2 cellular contexts compared by ENCODE assay signal in genomic region chr2:165293439-165294420, GRCh38.
TF ChIP-seq lines count a peak whose summit lies in the region.

No MANE protein-coding gene starts in this region.

TF ChIP-seq in SK-N-SH, 30 proteins besides CTCF, POLR2A, EP300 and RAD21 (continued from another document and continues in another):
- TF ChIP-seq PBX3 (IDR thresholded peaks at IDR 0.05): no peak
- TF ChIP-seq REST (IDR thresholded peaks at IDR 0.05; ENCODE audit: low read depth, low read length): no peak
- TF ChIP-seq NRF1 (IDR thresholded peaks at IDR 0.05; ENCODE audit: low read depth, low read length): no peak
- no peak for TF ChIP-seq FOXJ3 (CRISPR knock-in tag; IDR thresholded peaks at IDR 0.05)
- TF ChIP-seq ELF1 (IDR thresholded peaks at IDR 0.05): no peak
- no peak for TF ChIP-seq FOXM1 (IDR thresholded peaks at IDR 0.05; ENCODE audit: low read depth)
- no peak; the same call in 1 of the 2 replicates for TF ChIP-seq TAF1 (IDR thresholded peaks at IDR 0.05; ENCODE audit: borderline replicate concordance, low read depth, low read length)
- TF ChIP-seq EZH2phosphoT487 (IDR thresholded peaks at IDR 0.05; ENCODE audit: borderline replicate concordance, low read depth): no peak
- no peak for TF ChIP-seq TEAD4 (IDR thresholded peaks at IDR 0.05; ENCODE audit: borderline replicate concordance, insufficient read depth)
- no peak for TF ChIP-seq ZBTB33 (IDR thresholded peaks at IDR 0.05; ENCODE audit: borderline replicate concordance, low read depth)
- no peak for TF ChIP-seq NFIC (IDR thresholded peaks at IDR 0.05; ENCODE audit: borderline replicate concordance)
- no peak for TF ChIP-seq MEF2A (IDR thresholded peaks at IDR 0.05; ENCODE audit: borderline replicate concordance, low read depth)
- peak; percentile 69 for TF ChIP-seq SMC3 (IDR thresholded peaks at IDR 0.05; ENCODE audit: low read depth, low read length)
- TF ChIP-seq FOSL2 (IDR thresholded peaks at IDR 0.05; ENCODE audit: borderline replicate concordance, low read depth): no peak
- TF ChIP-seq MAX (IDR thresholded peaks at IDR 0.05; ENCODE audit: low read depth): 0 out of 2 replicates have a peak, but pooled peaks have one; percentile 12
- peak; percentile 47; the same call in 1 of the 2 replicates for TF ChIP-seq RCOR1 (IDR thresholded peaks at IDR 0.05; ENCODE audit: low read length)
- TF ChIP-seq RXRA (IDR thresholded peaks at IDR 0.05; ENCODE audit: borderline replicate concordance, low read depth): no peak
- TF ChIP-seq RFX5 (IDR thresholded peaks at IDR 0.05; ENCODE audit: low read length): no peak
- no peak for TF ChIP-seq JUND (IDR thresholded peaks at IDR 0.05)
- TF ChIP-seq GATA2 (CRISPR knock-in tag; IDR thresholded peaks at IDR 0.05): no peak
- peak; percentile 45; the same call in 1 of the 2 replicates for TF ChIP-seq YY1 (IDR thresholded peaks at IDR 0.05; ENCODE audit: low read depth)
- TF ChIP-seq MXI1 (IDR thresholded peaks at IDR 0.05; ENCODE audit: low read depth, low read length): peak; percentile 48
- TF ChIP-seq CHD2 (IDR thresholded peaks at IDR 0.05; ENCODE audit: low read length, partially characterized antibody): peak; percentile 67
- peak; percentile 24; the same call in 1 of the 2 replicates for TF ChIP-seq TCF12 (IDR thresholded peaks at IDR 0.05)
- TF ChIP-seq USF1 (IDR thresholded peaks at IDR 0.05; ENCODE audit: borderline replicate concordance, low read depth): no peak

TF ChIP-seq in HepG2, 621 proteins besides CTCF, POLR2A, EP300 and RAD21 (continued from another document and continues in another):
- TF ChIP-seq ZNF580 (CRISPR knock-in tag; IDR thresholded peaks at IDR 0.05; ENCODE audit: borderline replicate concordance, low read depth) (no peak), TCF7L2 (IDR thresholded peaks at IDR 0.05; ENCODE audit: low read depth, low read length) (no peak), MIER2 (CRISPR knock-in tag; IDR thresholded peaks at IDR 0.05) (no peak), SMC3 (IDR thresholded peaks at IDR 0.05; ENCODE audit: low read length) (peak; percentile 85), ZBTB25 (CRISPR knock-in tag; IDR thresholded peaks at IDR 0.05) (0 out of 2 replicates have a peak, but pooled peaks have one; percentile 40), ZNF747 (CRISPR knock-in tag; IDR thresholded peaks at IDR 0.05; ENCODE audit: borderline replicate concordance) (no peak), ETV5 (CRISPR knock-in tag; IDR thresholded peaks at IDR 0.05; ENCODE audit: borderline replicate concordance) (no peak), MED1 (CRISPR knock-in tag; IDR thresholded peaks at IDR 0.05) (no peak), THAP11 (CRISPR knock-in tag; IDR thresholded peaks at IDR 0.05) (peak; percentile 87), HMGXB4 (CRISPR knock-in tag; IDR thresholded peaks at IDR 0.05; ENCODE audit: borderline replicate concordance in 1 of 2, low read depth in 1 of 2) (0 out of 4 replicates have a peak, but pooled peaks of 1 of the 2 experiments have one; percentile 32), ZHX2 (IDR thresholded peaks at IDR 0.05; ENCODE audit: low read depth) (no peak), ZHX2 (CRISPR knock-in tag; IDR thresholded peaks at IDR 0.05; ENCODE audit: borderline replicate concordance) (no peak), ZNF589 (CRISPR knock-in tag; conservative IDR thresholded peaks at IDR 0.05) (no peak), SSRP1 (CRISPR knock-in tag; IDR thresholded peaks at IDR 0.05) (no peak), ZNF143 (CRISPR knock-in tag; IDR thresholded peaks at IDR 0.05) (peak; percentile 61), FOXK1 (CRISPR knock-in tag; IDR thresholded peaks at IDR 0.05; ENCODE audit: borderline replicate concordance, low read depth) (0 out of 2 replicates have a peak, but pooled peaks have one; percentile 29), ZNF280D (CRISPR knock-in tag; IDR thresholded peaks at IDR 0.05) (no peak), ZNF7 (CRISPR knock-in tag; IDR thresholded peaks at IDR 0.05) (peak; percentile 58; the same call in 1 of the 2 replicates), HBP1 (CRISPR knock-in tag; IDR thresholded peaks at IDR 0.05; ENCODE audit: low read depth) (no peak), ZNF879 (CRISPR knock-in tag; IDR thresholded peaks at IDR 0.05) (no peak), FOXA3 (CRISPR knock-in tag; IDR thresholded peaks at IDR 0.05) (0 out of 2 replicates have a peak, but pooled peaks have one; percentile 23), ZBTB2 (CRISPR knock-in tag; IDR thresholded peaks at IDR 0.05; ENCODE audit: low read depth) (no peak), ATF7-NPFF (CRISPR knock-in tag; IDR thresholded peaks at IDR 0.05; ENCODE audit: low read depth) (no peak), NCOA2 (CRISPR knock-in tag; IDR thresholded peaks at IDR 0.05) (0 out of 2 replicates have a peak, but pooled peaks have one; percentile 12), GABPA (IDR thresholded peaks at IDR 0.05; ENCODE audit: low read depth, low read length) (peak; percentile 38), GABPA (CRISPR knock-in tag; IDR thresholded peaks at IDR 0.05; ENCODE audit: low read depth) (peak; percentile 90), CCAR2 (optimal IDR thresholded peaks at IDR 0.05; ENCODE audit: low read depth, low read length) (no peak)
